Comparison of ENCODE assay signal across 1 cellular context in the genomic region with DNA sequence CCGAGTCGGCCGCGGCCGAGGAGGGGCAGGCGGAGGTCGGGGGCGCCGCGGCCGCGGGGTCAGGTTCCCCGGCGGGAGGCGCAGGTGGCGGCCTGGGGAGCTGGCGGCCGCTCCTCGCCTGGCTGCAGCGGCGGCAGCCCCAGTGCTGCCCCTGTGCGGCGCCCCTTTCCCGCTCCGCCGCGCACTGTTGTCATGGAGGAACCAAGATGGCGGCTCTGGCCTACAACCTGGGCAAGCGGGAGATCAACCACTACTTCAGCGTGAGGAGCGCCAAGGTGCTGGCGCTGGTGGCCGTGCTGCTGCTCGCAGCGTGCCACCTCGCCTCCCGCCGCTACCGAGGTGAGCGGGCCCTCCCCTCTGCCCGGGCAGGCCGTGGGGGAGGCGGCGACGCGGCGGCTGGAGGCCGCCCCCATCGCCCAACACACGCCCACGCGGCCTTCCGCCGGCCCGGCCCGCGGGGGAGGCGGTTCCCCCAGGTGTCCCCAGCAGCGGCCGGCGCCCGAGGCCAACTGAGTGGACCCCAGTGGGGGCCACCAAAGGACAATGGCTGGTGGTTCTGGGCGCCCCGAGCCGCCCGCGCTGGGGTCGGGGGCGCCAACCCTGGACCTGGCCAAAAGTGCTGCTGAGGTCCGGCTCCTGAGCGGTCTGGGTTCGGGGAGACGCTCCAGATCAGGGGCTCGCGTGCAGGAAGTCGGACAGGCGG.
TF ChIP-seq lines count a peak whose summit lies in the region.

No MANE protein-coding gene starts in this region.

TF ChIP-seq in K562, 482 proteins besides CTCF, POLR2A, EP300 and RAD21 (continued from another document and continues in another):
- TF ChIP-seq, protein P1, sequence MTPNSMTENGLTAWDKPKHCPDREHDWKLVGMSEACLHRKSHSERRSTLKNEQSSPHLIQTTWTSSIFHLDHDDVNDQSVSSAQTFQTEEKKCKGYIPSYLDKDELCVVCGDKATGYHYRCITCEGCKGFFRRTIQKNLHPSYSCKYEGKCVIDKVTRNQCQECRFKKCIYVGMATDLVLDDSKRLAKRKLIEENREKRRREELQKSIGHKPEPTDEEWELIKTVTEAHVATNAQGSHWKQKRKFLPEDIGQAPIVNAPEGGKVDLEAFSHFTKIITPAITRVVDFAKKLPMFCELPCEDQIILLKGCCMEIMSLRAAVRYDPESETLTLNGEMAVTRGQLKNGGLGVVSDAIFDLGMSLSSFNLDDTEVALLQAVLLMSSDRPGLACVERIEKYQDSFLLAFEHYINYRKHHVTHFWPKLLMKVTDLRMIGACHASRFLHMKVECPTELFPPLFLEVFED (CRISPR knock-in tag; conservative IDR thresholded peaks at IDR 0.05), result no peak
- TF ChIP-seq TRIM24 (IDR thresholded peaks at IDR 0.05), result no peak
- TF ChIP-seq, protein P2, sequence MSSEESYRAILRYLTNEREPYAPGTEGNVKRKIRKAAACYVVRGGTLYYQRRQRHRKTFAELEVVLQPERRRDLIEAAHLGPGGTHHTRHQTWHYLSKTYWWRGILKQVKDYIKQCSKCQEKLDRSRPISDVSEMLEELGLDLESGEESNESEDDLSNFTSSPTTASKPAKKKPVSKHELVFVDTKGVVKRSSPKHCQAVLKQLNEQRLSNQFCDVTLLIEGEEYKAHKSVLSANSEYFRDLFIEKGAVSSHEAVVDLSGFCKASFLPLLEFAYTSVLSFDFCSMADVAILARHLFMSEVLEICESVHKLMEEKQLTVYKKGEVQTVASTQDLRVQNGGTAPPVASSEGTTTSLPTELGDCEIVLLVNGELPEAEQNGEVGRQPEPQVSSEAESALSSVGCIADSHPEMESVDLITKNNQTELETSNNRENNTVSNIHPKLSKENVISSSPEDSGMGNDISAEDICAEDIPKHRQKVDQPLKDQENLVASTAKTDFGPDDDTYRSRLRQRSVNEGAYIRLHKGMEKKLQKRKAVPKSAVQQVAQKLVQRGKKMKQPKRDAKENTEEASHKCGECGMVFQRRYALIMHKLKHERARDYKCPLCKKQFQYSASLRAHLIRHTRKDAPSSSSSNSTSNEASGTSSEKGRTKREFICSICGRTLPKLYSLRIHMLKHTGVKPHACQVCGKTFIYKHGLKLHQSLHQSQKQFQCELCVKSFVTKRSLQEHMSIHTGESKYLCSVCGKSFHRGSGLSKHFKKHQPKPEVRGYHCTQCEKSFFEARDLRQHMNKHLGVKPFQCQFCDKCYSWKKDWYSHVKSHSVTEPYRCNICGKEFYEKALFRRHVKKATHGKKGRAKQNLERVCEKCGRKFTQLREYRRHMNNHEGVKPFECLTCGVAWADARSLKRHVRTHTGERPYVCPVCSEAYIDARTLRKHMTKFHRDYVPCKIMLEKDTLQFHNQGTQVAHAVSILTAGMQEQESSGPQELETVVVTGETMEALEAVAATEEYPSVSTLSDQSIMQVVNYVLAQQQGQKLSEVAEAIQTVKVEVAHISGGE (CRISPR knock-in tag; IDR thresholded peaks at IDR 0.05), result peak in 1 of 3 experiments; percentile 74; a peak in 2 of 6 replicates
- no peak for TF ChIP-seq ZNF274 (IDR thresholded peaks at IDR 0.05; ENCODE audit: borderline replicate concordance, low read depth, low read length)
- TF ChIP-seq PREB (CRISPR knock-in tag; IDR thresholded peaks at IDR 0.05), result no peak
- no peak for TF ChIP-seq RAD51 (IDR thresholded peaks at IDR 0.05; ENCODE audit: borderline replicate concordance, low read depth)
- no peak for TF ChIP-seq ARHGAP35 (IDR thresholded peaks at IDR 0.05; ENCODE audit: partially characterized antibody)
- peak; percentile 79 for TF ChIP-seq HMGN3 (IDR thresholded peaks at IDR 0.05; ENCODE audit: borderline replicate concordance, extremely low read depth, insufficient read length, low read depth, low read length)
- TF ChIP-seq GABPB1 (CRISPR knock-in tag; IDR thresholded peaks at IDR 0.05), result no peak
- no peak for TF ChIP-seq CAMTA2 (CRISPR knock-in tag; conservative IDR thresholded peaks at IDR 0.05)
- peak; percentile 67; the same call in 1 of the 2 replicates for TF ChIP-seq EP400 (IDR thresholded peaks at IDR 0.05)
- no peak for TF ChIP-seq HES1 (IDR thresholded peaks at IDR 0.05; ENCODE audit: low read depth)
- TF ChIP-seq ARID3B (CRISPR knock-in tag; IDR thresholded peaks at IDR 0.05; ENCODE audit: borderline replicate concordance), result 0 out of 2 replicates have a peak, but pooled peaks have one; percentile 17
- TF ChIP-seq ZBED1 (IDR thresholded peaks at IDR 0.05), result no peak
- TF ChIP-seq U2AF2 (optimal IDR thresholded peaks at IDR 0.05; ENCODE audit: low read depth, low read length), result no peak
- TF ChIP-seq, protein P3, sequence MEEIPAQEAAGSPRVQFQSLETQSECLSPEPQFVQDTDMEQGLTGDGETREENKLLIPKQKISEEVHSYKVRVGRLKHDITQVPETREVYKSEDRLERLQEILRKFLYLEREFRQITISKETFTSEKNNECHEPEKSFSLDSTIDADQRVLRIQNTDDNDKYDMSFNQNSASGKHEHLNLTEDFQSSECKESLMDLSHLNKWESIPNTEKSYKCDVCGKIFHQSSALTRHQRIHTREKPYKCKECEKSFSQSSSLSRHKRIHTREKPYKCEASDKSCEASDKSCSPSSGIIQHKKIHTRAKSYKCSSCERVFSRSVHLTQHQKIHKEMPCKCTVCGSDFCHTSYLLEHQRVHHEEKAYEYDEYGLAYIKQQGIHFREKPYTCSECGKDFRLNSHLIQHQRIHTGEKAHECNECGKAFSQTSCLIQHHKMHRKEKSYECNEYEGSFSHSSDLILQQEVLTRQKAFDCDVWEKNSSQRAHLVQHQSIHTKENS (CRISPR knock-in tag; IDR thresholded peaks at IDR 0.05), result no peak
- TF ChIP-seq FOS (IDR thresholded peaks at IDR 0.05; ENCODE audit: extremely low read depth, insufficient read length), result no peak
- no peak for TF ChIP-seq SPI1 (IDR thresholded peaks at IDR 0.05; ENCODE audit: borderline replicate concordance, low read depth, low read length)
- TF ChIP-seq SRSF9 (IDR thresholded peaks at IDR 0.05; ENCODE audit: borderline replicate concordance, low read depth, low read length), result no peak
- TF ChIP-seq YY1 (IDR thresholded peaks at IDR 0.05; ENCODE audit: borderline replicate concordance in 1 of 3, control insufficient read depth in 1 of 3, extremely low read depth in 1 of 3, insufficient read depth in 3 of 3, insufficient read length in 1 of 3, insufficient replicate concordance in 2 of 3, low read depth in 1 of 3, low read length in 2 of 3), result peak; percentile 88 to 95 (median 92)
- 0 out of 2 replicates have a peak, but pooled peaks have one; percentile 46 for TF ChIP-seq TARDBP (IDR thresholded peaks at IDR 0.05)
- no peak for TF ChIP-seq MBD1 (CRISPR knock-in tag; IDR thresholded peaks at IDR 0.05)
- no peak for TF ChIP-seq ZSCAN29 (IDR thresholded peaks at IDR 0.05)
- TF ChIP-seq NFIC (IDR thresholded peaks at IDR 0.05), result peak; percentile 18; the same call in 1 of the 2 replicates
- TF ChIP-seq ZNF263 (CRISPR knock-in tag; IDR thresholded peaks at IDR 0.05; ENCODE audit: borderline replicate concordance), result 0 out of 2 replicates have a peak, but pooled peaks have one; percentile 42
- no peak for TF ChIP-seq RHOXF2B (CRISPR knock-in tag; conservative IDR thresholded peaks at IDR 0.05)
- TF ChIP-seq TGIF2 (CRISPR knock-in tag; IDR thresholded peaks at IDR 0.05), result no peak
- no peak for TF ChIP-seq RUNX1 (IDR thresholded peaks at IDR 0.05; ENCODE audit: low read depth)
- peak in 1 of 2 experiments; percentile 14; a peak in 1 of 4 replicates for TF ChIP-seq NRF1 (conservative IDR thresholded peaks at IDR 0.05 in 1 of 2, IDR thresholded peaks at IDR 0.05 in 1 of 2)
- TF ChIP-seq RBM22 (IDR thresholded peaks at IDR 0.05; ENCODE audit: low read depth, low read length, poor library complexity, severe bottlenecking), result no peak
- TF ChIP-seq, protein P4, sequence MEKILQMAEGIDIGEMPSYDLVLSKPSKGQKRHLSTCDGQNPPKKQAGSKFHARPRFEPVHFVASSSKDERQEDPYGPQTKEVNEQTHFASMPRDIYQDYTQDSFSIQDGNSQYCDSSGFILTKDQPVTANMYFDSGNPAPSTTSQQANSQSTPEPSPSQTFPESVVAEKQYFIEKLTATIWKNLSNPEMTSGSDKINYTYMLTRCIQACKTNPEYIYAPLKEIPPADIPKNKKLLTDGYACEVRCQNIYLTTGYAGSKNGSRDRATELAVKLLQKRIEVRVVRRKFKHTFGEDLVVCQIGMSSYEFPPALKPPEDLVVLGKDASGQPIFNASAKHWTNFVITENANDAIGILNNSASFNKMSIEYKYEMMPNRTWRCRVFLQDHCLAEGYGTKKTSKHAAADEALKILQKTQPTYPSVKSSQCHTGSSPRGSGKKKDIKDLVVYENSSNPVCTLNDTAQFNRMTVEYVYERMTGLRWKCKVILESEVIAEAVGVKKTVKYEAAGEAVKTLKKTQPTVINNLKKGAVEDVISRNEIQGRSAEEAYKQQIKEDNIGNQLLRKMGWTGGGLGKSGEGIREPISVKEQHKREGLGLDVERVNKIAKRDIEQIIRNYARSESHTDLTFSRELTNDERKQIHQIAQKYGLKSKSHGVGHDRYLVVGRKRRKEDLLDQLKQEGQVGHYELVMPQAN (IDR thresholded peaks at IDR 0.05; ENCODE audit: borderline replicate concordance), result no peak
- no peak for TF ChIP-seq PATZ1 (CRISPR knock-in tag; IDR thresholded peaks at IDR 0.05; ENCODE audit: borderline replicate concordance)
- TF ChIP-seq ZFP1 (CRISPR knock-in tag; IDR thresholded peaks at IDR 0.05), result no peak
- TF ChIP-seq NCOA1 (IDR thresholded peaks at IDR 0.05; ENCODE audit: low read depth), result no peak
- TF ChIP-seq, protein P5, sequence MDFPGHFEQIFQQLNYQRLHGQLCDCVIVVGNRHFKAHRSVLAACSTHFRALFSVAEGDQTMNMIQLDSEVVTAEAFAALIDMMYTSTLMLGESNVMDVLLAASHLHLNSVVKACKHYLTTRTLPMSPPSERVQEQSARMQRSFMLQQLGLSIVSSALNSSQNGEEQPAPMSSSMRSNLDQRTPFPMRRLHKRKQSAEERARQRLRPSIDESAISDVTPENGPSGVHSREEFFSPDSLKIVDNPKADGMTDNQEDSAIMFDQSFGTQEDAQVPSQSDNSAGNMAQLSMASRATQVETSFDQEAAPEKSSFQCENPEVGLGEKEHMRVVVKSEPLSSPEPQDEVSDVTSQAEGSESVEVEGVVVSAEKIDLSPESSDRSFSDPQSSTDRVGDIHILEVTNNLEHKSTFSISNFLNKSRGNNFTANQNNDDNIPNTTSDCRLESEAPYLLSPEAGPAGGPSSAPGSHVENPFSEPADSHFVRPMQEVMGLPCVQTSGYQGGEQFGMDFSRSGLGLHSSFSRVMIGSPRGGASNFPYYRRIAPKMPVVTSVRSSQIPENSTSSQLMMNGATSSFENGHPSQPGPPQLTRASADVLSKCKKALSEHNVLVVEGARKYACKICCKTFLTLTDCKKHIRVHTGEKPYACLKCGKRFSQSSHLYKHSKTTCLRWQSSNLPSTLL (IDR thresholded peaks at IDR 0.05), result no peak
